ENCODE assay signal across 8 cellular contexts in genomic region chr2:238462782-238463396, GRCh38. TPM values are rescaled to one million over a fixed set of nuclear protein-coding genes. Genes with fewer than 3 reads are reported as not detected.
DNase-seq lines count a peak whose midpoint lies in the region; ATAC-seq lines count a peak whose summit lies in the region.

No MANE protein-coding gene starts in this region.

- H3K4me3 Mint-ChIP-seq in immature natural killer cell, result no peak overlapping the region

- H3K36me3 Mint-ChIP-seq in immature natural killer cell, result no peaks in the 10 kb centered on the region

- peak; percentile 77 for ATAC-seq in GM21381 (IDR thresholded peaks at IDR 0.05; ENCODE audit: unreplicated experiment)

- H3K9me3 Mint-ChIP-seq in immature natural killer cell, result no peaks in the 10 kb centered on the region

- H3K27me3 Mint-ChIP-seq in immature natural killer cell (ENCODE audit: low read depth in 3 of 3), result no peaks in the 10 kb centered on the region

- no peaks in the 10 kb centered on the region for H3K4me1 Mint-ChIP-seq in immature natural killer cell

- H3K27ac Mint-ChIP-seq in immature natural killer cell, result no peak overlapping the region

- DNase-seq in CMK (ENCODE audit: low read depth) (peak; percentile 27), NCI-H2196 treated with DMSO at 0.1 percent for 48 hours (lab: John Stamatoyannopoulos, UW; ENCODE audit: unreplicated experiment) (peak; percentile 15), amniotic epithelial cell (ENCODE audit: low read depth) (peak; percentile 59), immature natural killer cell (peak; percentile 50 to 61 (median 53)), NK-92 (lab: John Stamatoyannopoulos, UW; ENCODE audit: unreplicated experiment) (no peak), cortex of kidney (lab: John Stamatoyannopoulos, UW) (no peak)
- DNase-seq in effector CD8-positive, alpha-beta T cell (lab: John Stamatoyannopoulos, UW), result no peak

RNA-seq across cellular contexts. Expression of gene ASB1, which starts 36.2 kb away (rescaled TPM):
- polyA plus RNA-seq in immature natural killer cell, result 10 to 100 TPM; 30.3 to 53.8 (median 48.1) TPM

Comparison
In these comparisons a context has a peak if more than half of its experiments do, and no peak if none do; other contexts are left out.
1. DNase-seq: peak in CMK (single experiment), NCI-H2196 treated with DMSO at 0.1 percent for 48 hours (single experiment), amniotic epithelial cell (single experiment) and immature natural killer cell (3 of 3); none in effector CD8-positive, alpha-beta T cell (single experiment), NK-92 (single experiment) and cortex of kidney (single experiment).